ENCODE assay signal across 1 cellular context in genomic region chr19:10565567-10566407, GRCh38.
TF ChIP-seq lines count a peak whose summit lies in the region.

Gene KRI1, minus strand, starts transcription at chr19:10566010. Its CDS starts 11 bp downstream, at chr19:10565999.

TF ChIP-seq in A549, 52 proteins besides CTCF, POLR2A, EP300 and RAD21 (continued from another document):
- TF ChIP-seq NPAS2 (CRISPR knock-in tag; IDR thresholded peaks at IDR 0.05; ENCODE audit: borderline replicate concordance) (no peak), CBX2 (IDR thresholded peaks at IDR 0.05; ENCODE audit: borderline replicate concordance, low read depth) (no peak), CHD4 (IDR thresholded peaks at IDR 0.05; ENCODE audit: borderline replicate concordance) (no peak), KDM1A (IDR thresholded peaks at IDR 0.05; ENCODE audit: low read depth) (no peak), ZSCAN20 (CRISPR knock-in tag; IDR thresholded peaks at IDR 0.05) (no peak), EHMT2 (IDR thresholded peaks at IDR 0.05; ENCODE audit: low read depth) (no peak), HES2 (IDR thresholded peaks at IDR 0.05) (no peak), FOSL2 (IDR thresholded peaks at IDR 0.05) (no peak), FOSL2 (CRISPR knock-in tag; IDR thresholded peaks at IDR 0.05) (no peak), ESRRA (IDR thresholded peaks at IDR 0.05; ENCODE audit: borderline replicate concordance, low read length) (no peak), EHF (CRISPR knock-in tag; IDR thresholded peaks at IDR 0.05) (no peak), HMGXB4 (CRISPR knock-in tag; IDR thresholded peaks at IDR 0.05; ENCODE audit: borderline replicate concordance) (no peak), ZNF302 (CRISPR knock-in tag; IDR thresholded peaks at IDR 0.05) (no peak), MAX (IDR thresholded peaks at IDR 0.05) (peak; percentile 94), JUN (IDR thresholded peaks at IDR 0.05) (peak in 1 of 2 experiments; percentile 68; a peak in 2 of 5 replicates), PHF8 (IDR thresholded peaks at IDR 0.05; ENCODE audit: borderline replicate concordance, low read depth) (0 out of 2 replicates have a peak, but pooled peaks have one; percentile 20), TP53 (CRISPR knock-in tag; IDR thresholded peaks at IDR 0.05) (no peak)
